21 cellular contexts compared by ENCODE assay signal in the genomic region with DNA sequence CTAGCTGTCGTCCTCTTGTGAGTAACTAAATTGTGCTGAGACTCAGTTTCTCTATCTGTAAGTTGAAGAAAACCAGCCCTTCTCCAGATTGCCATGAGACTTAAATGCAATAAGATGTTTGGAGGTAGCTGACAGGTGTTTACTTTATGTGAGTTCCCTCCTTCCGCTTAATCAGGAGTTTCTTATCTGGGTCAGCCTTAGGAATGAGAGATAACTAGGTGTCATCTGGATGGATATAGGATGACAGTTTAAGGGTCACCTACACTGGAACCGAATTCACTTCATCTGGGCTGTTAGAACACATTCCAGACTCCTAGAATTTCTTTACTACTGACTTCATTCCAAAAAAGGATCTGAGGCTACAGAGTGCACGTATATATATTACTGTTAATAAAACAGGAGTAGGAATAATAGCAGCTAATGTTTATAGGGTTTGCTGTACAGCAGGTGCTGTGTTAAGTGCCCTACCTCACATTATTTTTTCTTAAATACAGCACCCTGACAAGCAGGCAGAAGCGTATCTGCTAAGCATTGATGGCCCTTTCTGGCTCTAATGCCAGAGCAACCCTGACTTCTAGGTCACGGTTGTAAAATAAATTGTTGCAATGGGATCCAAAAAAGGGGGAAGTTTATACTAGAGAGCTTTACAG.
"Had no signal": no experiment of that assay in that cellular context is flagged by ENCODE, and none has a peak within 500 bp of the region (broad histone marks: within the 10 kb centered on the region; RNA-seq: fewer than 3 reads in every experiment).

No MANE protein-coding gene starts in this region.

- H3K27me3 ChIP-seq: ascending aorta, body of pancreas had no signal

- H3K9me3 Mint-ChIP-seq: activated naive CD8-positive, alpha-beta T cell treated with anti-CD3 and anti-CD28 coated beads, Interleukin-2, amount 10 ng/mL, durations not matched to agents 7 days and 5 days had no signal

- H3K36me3 ChIP-seq: ascending aorta had no signal

- H3K27ac ChIP-seq: ascending aorta had no signal

- H3K4me3 ChIP-seq: ascending aorta, body of pancreas had no signal

- ATAC-seq: activated CD4-positive, alpha-beta T cell treated with anti-CD3 and anti-CD28 coated beads for 36 hours; activated CD8-positive, alpha-beta T cell treated with anti-CD3 and anti-CD28 coated beads, Interleukin-2, amount 10 ng/mL, durations not matched to agents 7 days and 5 days; body of pancreas; T-helper 17 cell had no signal

- DNase-seq: activated CD4-positive, alpha-beta T cell treated with anti-CD3 and anti-CD28 coated beads for 36 hours; activated CD4-positive, alpha-beta T cell treated with anti-CD3 and anti-CD28 coated beads, Interleukin-2, amount 50 U/mL, for 1 hour; activated CD8-positive, alpha-beta memory T cell treated with anti-CD3 and anti-CD28 coated beads, Interleukin-2, amount 50 U/mL, for 48 hours; activated CD8-positive, alpha-beta T cell treated with anti-CD3 and anti-CD28 coated beads, Interleukin-2, amount 10 ng/mL, durations not matched to agents 7 days and 5 days; activated naive CD4-positive, alpha-beta T cell treated with anti-CD3 and anti-CD28 coated beads, Interleukin-2, amount 50 U/mL, for 16 hours; activated naive CD8-positive, alpha-beta T cell treated with anti-CD3 and anti-CD28 coated beads, Interleukin-2, amount 10 ng/mL, durations not matched to agents 7 days and 5 days; activated T-cell treated with anti-CD3 and anti-CD28 coated beads, Interleukin-2, amount 50 U/mL, for 1 hour; amniotic stem cell; body of pancreas; IMR-90; KG1; NCI-H1048; NCI-H146; NCI-H187 treated with DMSO at 0.1 percent for 48 hours; NCI-H2081 treated with DMSO at 0.1 percent for 48 hours; NCI-H446; NCI-H524; SIG-M5; T-helper 17 cell; T-helper 9 cell had no signal

- H3K27ac Mint-ChIP-seq: activated CD4-positive, alpha-beta T cell treated with anti-CD3 and anti-CD28 coated beads for 36 hours; activated CD8-positive, alpha-beta T cell treated with anti-CD3 and anti-CD28 coated beads, Interleukin-2, amount 10 ng/mL, durations not matched to agents 7 days and 5 days; activated naive CD8-positive, alpha-beta T cell treated with anti-CD3 and anti-CD28 coated beads, Interleukin-2, amount 10 ng/mL, durations not matched to agents 7 days and 5 days; T-helper 17 cell had no signal

- H3K36me3 Mint-ChIP-seq: activated naive CD8-positive, alpha-beta T cell treated with anti-CD3 and anti-CD28 coated beads, Interleukin-2, amount 10 ng/mL, durations not matched to agents 7 days and 5 days had no signal

- H3K4me3 Mint-ChIP-seq: activated CD4-positive, alpha-beta T cell treated with anti-CD3 and anti-CD28 coated beads for 36 hours; activated CD8-positive, alpha-beta T cell treated with anti-CD3 and anti-CD28 coated beads, Interleukin-2, amount 10 ng/mL, durations not matched to agents 7 days and 5 days; activated naive CD8-positive, alpha-beta T cell treated with anti-CD3 and anti-CD28 coated beads, Interleukin-2, amount 10 ng/mL, durations not matched to agents 7 days and 5 days; T-helper 17 cell had no signal

- H3K9me3 ChIP-seq: ascending aorta, body of pancreas had no signal
